Comparison of ENCODE assay signal across 8 cellular contexts in the genomic region with DNA sequence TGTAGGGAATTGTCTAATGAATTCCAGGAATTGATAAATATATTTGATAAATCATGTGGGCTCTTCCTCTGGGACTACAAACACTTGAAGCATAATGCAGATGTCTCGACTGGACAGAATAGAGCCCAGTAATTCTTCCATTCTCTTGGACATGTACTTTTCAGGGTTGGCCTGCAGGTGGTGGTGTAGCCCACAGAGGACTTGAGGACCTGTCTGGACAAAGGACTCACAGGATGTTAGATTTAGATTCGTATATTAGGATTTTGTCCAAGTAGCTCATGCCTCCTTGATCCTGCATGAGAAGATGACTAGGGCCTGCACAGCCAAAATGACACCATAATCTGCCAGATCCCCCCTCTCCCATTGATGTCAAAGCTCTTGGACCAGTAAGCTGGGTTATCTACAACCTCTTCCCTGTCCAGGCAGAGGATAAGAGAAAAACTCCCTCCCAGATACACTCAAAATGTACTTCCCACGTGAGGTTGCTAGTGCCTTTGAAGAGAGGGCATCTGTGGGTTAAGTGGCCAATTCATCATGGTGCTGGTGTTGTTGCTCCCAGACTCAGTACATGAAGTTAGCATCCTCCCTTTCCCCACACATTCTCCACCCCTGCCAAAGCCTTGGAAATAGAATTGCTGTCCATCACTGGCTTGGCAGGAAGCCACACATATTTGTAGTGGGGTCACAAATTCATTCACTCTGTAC.
A peak's percentile ranks its signal among the peaks of the same experiment; 100 is the strongest.
DNase-seq lines count a peak whose midpoint lies in the region; ATAC-seq and TF ChIP-seq lines count a peak whose summit lies in the region.

No MANE protein-coding gene starts in this region.

- TF ChIP-seq CTCF in endothelial cell (IDR thresholded peaks at IDR 0.05; ENCODE audit: unreplicated experiment) = peak; percentile 58

- H3K4me3 Mint-ChIP-seq in endothelial cell (ENCODE audit: unreplicated experiment) = no peak overlapping the region

- H3K27me3 Mint-ChIP-seq in endothelial cell (ENCODE audit: unreplicated experiment) = peaks cover 2% of the 10 kb centered on the region

- ATAC-seq in HG02623 (IDR thresholded peaks at IDR 0.05; ENCODE audit: unreplicated experiment) = peak; percentile 69

- H3K27ac ChIP-seq in substantia nigra (ENCODE audit: low read depth, low read length, poor library complexity, severe bottlenecking) = no peak overlapping the region

- no peaks in the 10 kb centered on the region for H3K9me3 Mint-ChIP-seq in endothelial cell (ENCODE audit: unreplicated experiment)

- H3K36me3 Mint-ChIP-seq in endothelial cell (ENCODE audit: low read depth, unreplicated experiment) = no peaks in the 10 kb centered on the region

- H3K27ac Mint-ChIP-seq in endothelial cell (ENCODE audit: unreplicated experiment) = no peak overlapping the region

- H3K4me1 Mint-ChIP-seq in endothelial cell (ENCODE audit: unreplicated experiment) = no peaks in the 10 kb centered on the region

- DNase-seq in NCI-H2196 (lab: John Stamatoyannopoulos, UW; ENCODE audit: unreplicated experiment) (peak; percentile 16), NCI-H2196 treated with DMSO at 0.1 percent for 48 hours (lab: John Stamatoyannopoulos, UW; ENCODE audit: unreplicated experiment) (no peak), NCI-H226 (peak; percentile 80), endothelial cell (ENCODE audit: low spot score) (peak; percentile 58), midbrain (lab: John Stamatoyannopoulos, UW) (peak; percentile 58), substantia nigra (lab: John Stamatoyannopoulos, UW) (peak in 37 of 49 donors; percentile 4 to 70 (median 39))
- DNase-seq in activated CD4-positive, alpha-beta T cell treated with anti-CD3 and anti-CD28 coated beads, Interleukin-2, amount 50 U/mL, for 4 hours = peak; percentile 31 to 34
